8 cellular contexts compared by ENCODE assay signal in genomic region chr17:42016411-42016831, GRCh38. TPM values are rescaled to one million over a fixed set of nuclear protein-coding genes. Genes with fewer than 3 reads are reported as not detected.
DNase-seq lines count a peak whose midpoint lies in the region; ATAC-seq and TF ChIP-seq lines count a peak whose summit lies in the region.

No MANE protein-coding gene starts in this region.

- ATAC-seq in GM21619 (IDR thresholded peaks at IDR 0.05; ENCODE audit: unreplicated experiment) = no peak

- no peaks in the 10 kb centered on the region for H3K36me3 ChIP-seq in mucosa of stomach (ENCODE audit: control insufficient read depth, insufficient read depth, low read length)

- POLR2A ChIA-PET in RWPE1 (lab: Yijun Ruan, JAX; ENCODE audit: low non-redundant PET) = no interaction called here

- H3K9me3 ChIP-seq in mucosa of stomach (ENCODE audit: control insufficient read depth, low read length) = no peaks in the 10 kb centered on the region

- TF ChIP-seq CTCF in RWPE1 (conservative IDR thresholded peaks at IDR 0.05; ENCODE audit: low read depth) = no peak

- H3K9ac ChIP-seq in mucosa of stomach (ENCODE audit: low read length) = peak overlapping the region; percentile 98

- peak overlapping the region; percentile 91 for H3K27ac ChIP-seq in RWPE1

- CTCF ChIA-PET in RWPE1 (lab: Yijun Ruan, JAX) = no interaction called here

- peak; percentile 33 for DNase-seq in NCI-H1092 treated with DMSO at 0.1 percent for 48 hours (lab: John Stamatoyannopoulos, UW)
- no peak for DNase-seq in NCI-H1092 (lab: John Stamatoyannopoulos, UW)
- DNase-seq in RWPE1 (ENCODE audit: low spot score) = no peak
- DNase-seq in dermis blood vessel endothelial cell = peak; percentile 32
- DNase-seq in activated CD4-positive, CD25-positive, alpha-beta regulatory T cell treated with anti-CD3 and anti-CD28 coated beads, Interleukin-2, amount 50 U/mL, for 72 hours = no peak
- no peak for DNase-seq in GF-D8 (lab: John Stamatoyannopoulos, UW)

- peak overlapping the region; percentile 88 for H3K4me3 ChIP-seq in mucosa of stomach (ENCODE audit: low read length)

- no peaks in the 10 kb centered on the region for H3K27me3 ChIP-seq in mucosa of stomach (ENCODE audit: control insufficient read depth, insufficient read depth, low read length)

- peaks cover 33% of the 10 kb centered on the region for H3K4me1 ChIP-seq in mucosa of stomach (ENCODE audit: control insufficient read depth, insufficient read depth, low read length)

RNA-seq across cellular contexts. Expression of gene DNAJC7, which starts 0.8 kb away (rescaled TPM):
- 68.2 and 89.0 TPM in 2 replicates for total RNA-seq in dermis blood vessel endothelial cell

RNA-seq across cellular contexts. Expression of gene NKIRAS2, which starts 3.5 kb away (rescaled TPM):
- 44.2 and 46.6 TPM in 2 replicates for total RNA-seq in dermis blood vessel endothelial cell

RNA-seq across cellular contexts. Expression of gene C17orf113, which starts 34.0 kb away (rescaled TPM):
- total RNA-seq in dermis blood vessel endothelial cell = 0.17 and 0.33 TPM in 2 replicates

RNA-seq across cellular contexts. Expression of gene CNP, which starts 49.8 kb away (rescaled TPM):
- total RNA-seq in dermis blood vessel endothelial cell = 48.7 and 63.1 TPM in 2 replicates

Comparison
In these comparisons a context has a peak if more than half of its experiments do, and no peak if none do; other contexts are left out.
1. DNase-seq: peak in NCI-H1092 treated with DMSO at 0.1 percent for 48 hours (single experiment) and dermis blood vessel endothelial cell (single experiment); none in NCI-H1092 (single experiment), RWPE1 (single experiment), activated CD4-positive, CD25-positive, alpha-beta regulatory T cell treated with anti-CD3 and anti-CD28 coated beads, Interleukin-2, amount 50 U/mL, for 72 hours (single experiment) and GF-D8 (single experiment).